In genomic region chr18:9731380-9731779, GRCh38 we compare ENCODE assay signal across 1 cellular context.
A peak's percentile ranks its signal among the peaks of the same experiment; 100 is the strongest.
TF ChIP-seq lines count a peak whose summit lies in the region.

No MANE protein-coding gene starts in this region.

TF ChIP-seq in IMR-90, 13 proteins besides CTCF, POLR2A, EP300 and RAD21 (continued from another document):
- peak; percentile 31; the same call in 1 of the 2 replicates for TF ChIP-seq USF2 (IDR thresholded peaks at IDR 0.05; ENCODE audit: low read depth, low read length)
